In genomic region chr15:56814429-56814828, GRCh38 we compare ENCODE assay signal across 17 cellular contexts.
"Had no signal": no experiment of that assay in that cellular context is flagged by ENCODE, and none has a peak within 500 bp of the region (broad histone marks: within the 10 kb centered on the region; RNA-seq: fewer than 3 reads in every experiment).

No MANE protein-coding gene starts in this region.

- H3K4me1 Mint-ChIP-seq: immature natural killer cell; naive thymus-derived CD4-positive, alpha-beta T cell; stimulated activated memory B cell treated with anti-CD40 and anti-IgM and Interleukin-4, amounts not matched to agents 10 μg/mL and 1 μg/mL and 100 μg/mL, for 72 hours had no signal

- H3K4me3 Mint-ChIP-seq: immature natural killer cell; naive thymus-derived CD4-positive, alpha-beta T cell; nephron progenitor cell; stimulated activated memory B cell treated with anti-CD40 and anti-IgM and Interleukin-4, amounts not matched to agents 10 μg/mL and 1 μg/mL and 100 μg/mL, for 72 hours; stimulated activated naive CD8-positive, alpha-beta T cell treated with anti-CD3 and anti-CD28 coated beads, Interleukin-15, Interleukin-2, amounts not matched to agents 100 ng/mL and 50 ng/mL, for 24 hours had no signal

- H3K27me3 Mint-ChIP-seq: naive thymus-derived CD4-positive, alpha-beta T cell; stimulated activated memory B cell treated with anti-CD40 and anti-IgM and Interleukin-4, amounts not matched to agents 10 μg/mL and 1 μg/mL and 100 μg/mL, for 72 hours; stimulated activated naive CD8-positive, alpha-beta T cell treated with anti-CD3 and anti-CD28 coated beads, Interleukin-15, Interleukin-2, amounts not matched to agents 100 ng/mL and 50 ng/mL, for 24 hours had no signal

- H3K36me3 ChIP-seq: gastroesophageal sphincter, left lung, spleen, tibial artery, upper lobe of right lung, vagina had no signal

- H3K27me3 ChIP-seq: gastroesophageal sphincter, left lung, spleen, tibial artery, upper lobe of right lung, vagina had no signal

- H3K27ac Mint-ChIP-seq: immature natural killer cell; naive thymus-derived CD4-positive, alpha-beta T cell; nephron progenitor cell; stimulated activated memory B cell treated with anti-CD40 and anti-IgM and Interleukin-4, amounts not matched to agents 10 μg/mL and 1 μg/mL and 100 μg/mL, for 72 hours; stimulated activated naive CD8-positive, alpha-beta T cell treated with anti-CD3 and anti-CD28 coated beads, Interleukin-15, Interleukin-2, amounts not matched to agents 100 ng/mL and 50 ng/mL, for 24 hours had no signal

- H3K9me3 ChIP-seq: gastroesophageal sphincter, tibial artery, upper lobe of right lung, vagina had no signal

- H3K4me3 ChIP-seq: gastroesophageal sphincter, left lung, lung, spleen, tibial artery, upper lobe of right lung, vagina had no signal

- DNase-seq: glutamatergic neuron; immature natural killer cell; left lung; mesendoderm; naive thymus-derived CD4-positive, alpha-beta T cell; nephron progenitor cell; spleen; stimulated activated CD4-positive, alpha-beta T cell treated with anti-CD3 and anti-CD28 coated beads, Interleukin-15, amount 100 ng/mL, for 24 hours; stimulated activated CD4-positive, alpha-beta T cell treated with anti-CD3 and anti-CD28 coated beads, Interleukin-1b, Interleukin-23, amount 100 ng/mL, for 48 hours; stimulated activated CD4-positive, alpha-beta T cell treated with anti-CD3 and anti-CD28 coated beads, Interleukin-4, amount 100 ng/mL, for 24 hours; tibial artery; upper lobe of right lung had no signal

- H3K4me1 ChIP-seq: left lung, spleen, upper lobe of right lung had no signal

- H3K27ac ChIP-seq: left lung, spleen, tibial artery, upper lobe of right lung, vagina had no signal

- H3K36me3 Mint-ChIP-seq: stimulated activated memory B cell treated with anti-CD40 and anti-IgM and Interleukin-4, amounts not matched to agents 10 μg/mL and 1 μg/mL and 100 μg/mL, for 72 hours had no signal
